Comparison of ENCODE assay signal across 35 cellular contexts in genomic region chr2:236454076-236454475, GRCh38.
"Had no signal": no experiment of that assay in that cellular context is flagged by ENCODE, and none has a peak within 500 bp of the region (broad histone marks: within the 10 kb centered on the region; RNA-seq: fewer than 3 reads in every experiment).

No MANE protein-coding gene starts in this region.

- DNase-seq: Karpas-422, Kasumi-1, KG1, MG63, MM.1S, MV-4-11, NCI-H1048, NCI-H1092, NCI-H1092 treated with DMSO at 0.1 percent for 48 hours, NCI-H1105, NCI-H1105 treated with DMSO at 0.1 percent for 48 hours, NCI-H1417, NCI-H1417 treated with DMSO at 0.1 percent for 48 hours, NCI-H1436, NCI-H1436 treated with DMSO at 0.1 percent for 48 hours, NCI-H146, NCI-H1694, NCI-H1694 treated with DMSO at 0.1 percent for 48 hours, NCI-H187, NCI-H187 treated with DMSO at 0.1 percent for 48 hours, NCI-H1930, NCI-H2029, NCI-H2029 treated with DMSO at 0.1 percent for 48 hours, NCI-H2081, NCI-H2081 treated with DMSO at 0.1 percent for 48 hours, NCI-H2107, NCI-H2171, NCI-H2171 treated with DMSO at 0.1 percent for 48 hours, NCI-H2227 treated with DMSO at 0.1 percent for 48 hours, NCI-H226, NCI-H345, NCI-H446, NCI-H446 treated with DMSO at 0.1 percent for 48 hours, NCI-H510A had no signal

- H3K9me3 ChIP-seq: MG63 had no signal

- H3K27me3 ChIP-seq: MG63 had no signal

- H3K27ac ChIP-seq: KMS-11 had no signal

- H3K36me3 ChIP-seq: MG63 had no signal

- H3K4me3 ChIP-seq: MG63 had no signal

- H3K4me2 ChIP-seq: KMS-11 had no signal
